In the genomic region with DNA sequence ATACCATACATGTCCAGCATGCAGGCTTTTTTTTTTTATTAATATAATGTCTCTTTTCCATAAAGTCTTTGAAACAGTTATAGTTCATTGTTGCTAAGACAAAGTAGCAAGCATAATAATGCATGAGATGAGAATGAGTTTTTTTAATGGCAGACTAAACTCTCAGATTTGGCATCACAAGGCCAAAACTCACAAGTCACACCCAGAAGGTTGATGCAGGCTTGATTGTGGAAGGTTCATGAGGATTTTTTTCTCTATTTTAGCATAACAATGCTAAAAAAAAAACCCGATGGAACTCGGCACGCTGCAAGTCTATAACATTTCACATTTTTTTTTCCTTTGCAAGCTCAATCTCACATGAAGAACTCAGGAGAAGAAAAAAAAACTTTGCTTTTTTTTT, we compare ENCODE assay signal across 9 cellular contexts. TPM values are rescaled to one million over a fixed set of nuclear protein-coding genes. Genes with fewer than 3 reads are reported as not detected.
A peak's percentile ranks its signal among the peaks of the same experiment; 100 is the strongest.
DNase-seq lines count a peak whose midpoint lies in the region; ATAC-seq, FAIRE-seq and TF ChIP-seq lines count a peak whose summit lies in the region.
"Had no signal": no experiment of that assay in that cellular context is flagged by ENCODE, and none has a peak within 500 bp of the region (broad histone marks: within the 10 kb centered on the region; RNA-seq: fewer than 3 reads in every experiment).

No MANE protein-coding gene starts in this region.

- peaks cover 57% of the 10 kb centered on the region for H3F3A ChIP-seq in MM.1S (ENCODE audit: insufficient read depth, low read length)

- H3K4me3 ChIP-seq in MM.1S (ENCODE audit: low read length) (peak overlapping the region; percentile 79), adrenal gland (peak overlapping the region in 3 of 4 donors; percentile 25 to 84 (median 47)), keratinocyte (ENCODE audit: control insufficient read depth in 2 of 3, extremely low read depth in 1 of 3, insufficient read depth in 2 of 3, low read depth in 1 of 3, low read length in 3 of 3) (peak overlapping the region; percentile 8 to 73 (median 62)), small intestine (ENCODE audit: low read depth in 1 of 2, low read length in 2 of 2) (peak overlapping the region; percentile 69 to 76)

- no peak for FAIRE-seq in keratinocyte (lab: Jason Lieb, UNC)
- no peak for FAIRE-seq in small intestine (lab: Jason Lieb, UNC)

- H3K79me2 ChIP-seq in MM.1S (ENCODE audit: low read length) (peaks cover 54% of the 10 kb centered on the region), keratinocyte (ENCODE audit: control insufficient read depth, insufficient read depth, low read length) (peaks cover 25% of the 10 kb centered on the region)

- H3K4me1 ChIP-seq in MM.1S (ENCODE audit: low read length) (no peaks in the 10 kb centered on the region), adrenal gland (replicated peaks in 1 of 2) (peaks cover 14 to 16% of the 10 kb centered on the region in 2 donors), keratinocyte (ENCODE audit: control insufficient read depth, extremely low read depth, insufficient read depth, low read length) (peaks cover 28% of the 10 kb centered on the region), small intestine (ENCODE audit: control insufficient read depth in 2 of 2, insufficient read depth in 1 of 2, low read depth in 1 of 2, low read length in 1 of 2) (peaks cover 0 to 3% of the 10 kb centered on the region in 2 donors)

- H4K20me1 ChIP-seq in MM.1S (ENCODE audit: insufficient read depth, low read length) (0 out of 2 replicates have a peak, but pooled peaks cover 4% of the 10 kb centered on the region), keratinocyte (ENCODE audit: control insufficient read depth, extremely low read depth, insufficient read depth, low read length) (no peaks in the 10 kb centered on the region)

- H3K4me2 ChIP-seq in MM.1S (ENCODE audit: low read depth, low read length) (0 out of 2 replicates have a peak overlapping the region, but pooled peaks have one; percentile 6), keratinocyte (ENCODE audit: control insufficient read depth, extremely low read depth, insufficient read depth, low read depth, low read length) (peak overlapping the region; percentile 43)

- H3K9ac ChIP-seq in MM.1S (ENCODE audit: low read length) (peak overlapping the region; percentile 88), keratinocyte (ENCODE audit: control insufficient read depth, extremely low read depth, insufficient read depth, low read length) (no peak overlapping the region)

- ATAC-seq in HG02678 (IDR thresholded peaks at IDR 0.05; ENCODE audit: unreplicated experiment): no peak

- TF ChIP-seq CTCF in MM.1S (IDR thresholded peaks at IDR 0.05; ENCODE audit: low read length) (no peak), adrenal gland (IDR thresholded peaks at IDR 0.05) (no peak), keratinocyte (optimal IDR thresholded peaks at IDR 0.05 in 1 of 3, IDR thresholded peaks at IDR 0.05 in 1 of 3, conservative IDR thresholded peaks at IDR 0.05 in 1 of 3; ENCODE audit: extremely low read depth in 1 of 3, insufficient read depth in 2 of 3, low read length in 3 of 3) (no peak)

- H3K36me3 ChIP-seq in MM.1S (replicated peaks; ENCODE audit: insufficient read depth, low read length) (0 out of 2 replicates have a peak, but pooled peaks cover 7% of the 10 kb centered on the region), adrenal gland (replicated peaks in 1 of 2) (no peaks in the 10 kb centered on the region), keratinocyte (ENCODE audit: control insufficient read depth in 2 of 2, extremely low read depth in 1 of 2, insufficient read depth in 2 of 2, low read length in 2 of 2) (no peaks in the 10 kb centered on the region), small intestine (ENCODE audit: control insufficient read depth in 2 of 2, insufficient read depth in 2 of 2, low read length in 2 of 2) (peaks cover 0 to 11% of the 10 kb centered on the region in 2 donors)

- H3K9me3 ChIP-seq in MM.1S (replicated peaks; ENCODE audit: insufficient read depth, low read length) (no peaks in the 10 kb centered on the region), adrenal gland (replicated peaks in 1 of 3) (no peaks in the 10 kb centered on the region), keratinocyte (ENCODE audit: control insufficient read depth, low read depth, low read length) (no peaks in the 10 kb centered on the region), small intestine (ENCODE audit: control insufficient read depth, low read depth) (no peaks in the 10 kb centered on the region)

- H3K27ac ChIP-seq in MM.1S (ENCODE audit: low read length): peak overlapping the region; percentile 79
- H3K27ac ChIP-seq in adrenal gland: peak overlapping the region in 3 of 5 donors; percentile 37 to 84 (median 46)
- H3K27ac ChIP-seq in keratinocyte (ENCODE audit: control insufficient read depth, insufficient read depth, low read length): no peak overlapping the region
- H3K27ac ChIP-seq in small intestine (ENCODE audit: low read depth in 1 of 2, low read length in 1 of 2): peak overlapping the region; percentile 55 to 94

- H2AFZ ChIP-seq in MM.1S (ENCODE audit: low read length) (no peak overlapping the region), keratinocyte (ENCODE audit: control insufficient read depth, low read length) (no peak overlapping the region)

- no peak for TF ChIP-seq POLR2A in adrenal gland (IDR thresholded peaks at IDR 0.05)

- no peaks in the 10 kb centered on the region for H3K9me1 ChIP-seq in keratinocyte (ENCODE audit: control insufficient read depth, extremely low read depth, insufficient read depth, low read length)

- no peaks in the 10 kb centered on the region for H3K9me2 ChIP-seq in MM.1S (replicated peaks; ENCODE audit: insufficient read depth, low read length)

- dilution Hi-C loops in keratinocyte (cut with MboI; ENCODE audit: extremely low pct_ligation_motif_present, low sequenced_read_pairs): no loop called here

- intact Hi-C loops in adrenal gland (cut with DNase I): no loop called here

- H3K27me3 ChIP-seq in MM.1S (replicated peaks; ENCODE audit: insufficient read depth, low read length) (no peaks in the 10 kb centered on the region), adrenal gland (no peaks in the 10 kb centered on the region), keratinocyte (ENCODE audit: control insufficient read depth, extremely low read depth, insufficient read depth, low read length) (no peaks in the 10 kb centered on the region), small intestine (ENCODE audit: control insufficient read depth in 2 of 2, insufficient read depth in 2 of 2, low read length in 2 of 2) (no peaks in the 10 kb centered on the region)

- WGBS in adrenal gland, 4 donors: 11 to 26% (median 21%) methylated on average over 3 of the region's 3 CpGs
- WGBS in small intestine, 3 donors: 8 to 33% (median 32%) methylated on average over 3 of the region's 3 CpGs

- no peak for DNase-seq in MM.1S
- DNase-seq in adrenal gland: no peak
- no peak for DNase-seq in keratinocyte (ENCODE audit: low read depth, low spot score)
- DNase-seq in small intestine: no peak
- no peak for DNase-seq in HPDE6-E6E7 (ENCODE audit: extremely low spot score)
- no peak for DNase-seq in hepatic stellate cell (ENCODE audit: low spot score)
- DNase-seq in NCI-H69 (lab: John Stamatoyannopoulos, UW): no peak
- DNase-seq: NCI-H187 had no signal

RNA-seq across cellular contexts. Expression of gene MAF, which starts 2.8 kb away (rescaled TPM):
- 100 to 1,000 TPM in 1 of 8 donors, 10 to 100 TPM in 7; 44.4 to 114 (median 70.0) TPM for total RNA-seq in adrenal gland
- polyA plus RNA-seq in adrenal gland (10 to 100 TPM in 1 of 3 donors, 1 to 10 TPM in 2; 7.2 to 15.3 (median 8.5) TPM), keratinocyte (5.7 to 12.3 TPM (median 8.2 TPM) in 3 replicates), small intestine (10 to 100 TPM; 23.7 to 65.9 (median 59.5) TPM)
- polyA plus RNA-seq in keratinocyte (2011; ENCODE audit: low read depth): 8.3 TPM
- polyA plus RNA-seq in keratinocyte (2011; cell fraction: cytosol; rRNA removed): 4.4 and 5.1 TPM in 2 replicates
- polyA plus RNA-seq in keratinocyte (2011; cell fraction: nucleus; rRNA removed): 9.2 and 10.6 TPM in 2 replicates
- polyA plus RNA-seq in keratinocyte (2012; ENCODE audit: low replicate concordance): 9.6 and 15.6 TPM in 2 replicates
- polyA minus RNA-seq in keratinocyte: 2.7 to 5.0 TPM (median 3.3 TPM) in 3 replicates
- polyA minus RNA-seq in keratinocyte (2011; cell fraction: cytosol; rRNA and poly(A)+ RNA removed): 17.8 TPM
- polyA minus RNA-seq in keratinocyte (2011; cell fraction: nucleus; rRNA and poly(A)+ RNA removed): 10.4 and 11.7 TPM in 2 replicates
